ENCODE assay signal across 30 cellular contexts in genomic region chr1:224525411-224526040, GRCh38.
A peak's percentile ranks its signal among the peaks of the same experiment; 100 is the strongest.
DNase-seq lines count a peak whose midpoint lies in the region; ATAC-seq, FAIRE-seq and TF ChIP-seq lines count a peak whose summit lies in the region.
"Had no signal": no experiment of that assay in that cellular context is flagged by ENCODE, and none has a peak within 500 bp of the region (broad histone marks: within the 10 kb centered on the region; RNA-seq: fewer than 3 reads in every experiment).

No MANE protein-coding gene starts in this region.

- H3K27me3 Mint-ChIP-seq in activated CD4-positive, alpha-beta memory T cell treated with anti-CD3 and anti-CD28 coated beads, Interleukin-2, amount 10 ng/mL, durations not matched to agents 7 days and 5 days = no peaks in the 10 kb centered on the region
- H3K27me3 Mint-ChIP-seq: type B pancreatic cell had no signal

- no peaks in the 10 kb centered on the region for H3K79me2 ChIP-seq in K562 (ENCODE audit: control insufficient read depth, insufficient read depth, low read length)
- H3K79me2 ChIP-seq: hepatocyte had no signal

- no peak for TF ChIP-seq EP300 in K562 (IDR thresholded peaks at IDR 0.05; ENCODE audit: low read length)

- H3K4me3 ChIP-seq in IMR-90 (ENCODE audit: insufficient read depth, low read depth, low read length) (no peak overlapping the region), K562 (no peak overlapping the region)
- H3K4me3 ChIP-seq: BLaER1 treated with 17β-estradiol and CSF1 and Interleukin-3, amounts not matched to agents 10 nM and 100 nM; hepatocyte; left ventricle myocardium inferior; right lobe of liver had no signal

- CTCF ChIA-PET in IMR-90 (lab: Yijun Ruan, JAX) (interaction anchor here (1.1 to 2.2 kb wide), 2 partner anchors 12 to 326 kb away, joined by 6 read pairs; no protein-coding TSS in a partner anchor), K562 (lab: Yijun Ruan, JAX; ENCODE audit: low intra/inter-chr PET ratio) (no interaction called here)
- CTCF ChIA-PET in activated CD4-positive, alpha-beta memory T cell treated with anti-CD3 and anti-CD28 coated beads, Interleukin-2, amount 10 ng/mL, durations not matched to agents 7 days and 5 days (lab: Charles Lee) = interaction anchor here (1.2 to 3.8 kb wide), 3 partner anchors 9 to 326 kb away, joined by 3 to 14 read pairs (median 4); no protein-coding TSS in a partner anchor

- H3K27me3 ChIP-seq in IMR-90 (ENCODE audit: control insufficient read depth, insufficient read depth, low read length) (no peaks in the 10 kb centered on the region), K562 (ENCODE audit: control insufficient read depth in 2 of 2, insufficient read depth in 2 of 2, low read length in 2 of 2) (peaks cover 6 to 20% of the 10 kb centered on the region in 2 experiments; a peak in 4 of 5 replicates)
- H3K27me3 ChIP-seq: BLaER1 treated with 17β-estradiol and CSF1 and Interleukin-3, amounts not matched to agents 10 nM and 100 nM; hepatocyte; right lobe of liver had no signal

- H3K9me1 ChIP-seq in IMR-90 (ENCODE audit: insufficient read depth, low read length) (peaks cover 19% of the 10 kb centered on the region), K562 (ENCODE audit: control insufficient read depth, insufficient read depth, low read length) (no peaks in the 10 kb centered on the region)

- intact Hi-C loops in IMR-90 (cut with micrococcal nuclease) = no loop called here
- intact Hi-C loops in K562 (cut with micrococcal nuclease) = no loop called here

- no peak overlapping the region for H3K56ac ChIP-seq in IMR-90 (ENCODE audit: extremely low read depth, insufficient read depth, low read length)

- TF ChIP-seq RAD21 in IMR-90 (IDR thresholded peaks at IDR 0.05; ENCODE audit: low read length) (no peak), K562 (CRISPR knock-in tag; conservative IDR thresholded peaks at IDR 0.05 in 1 of 2, IDR thresholded peaks at IDR 0.05 in 1 of 2) (no peak)

- H3K9ac ChIP-seq in IMR-90 (ENCODE audit: low read depth, low read length) = no peak overlapping the region
- H3K9ac ChIP-seq in K562 (ENCODE audit: insufficient read depth in 1 of 2, low read depth in 2 of 2, low read length in 2 of 2) = no peak overlapping the region
- H3K9ac ChIP-seq: BLaER1 treated with 17β-estradiol and CSF1 and Interleukin-3, amounts not matched to agents 10 nM and 100 nM had no signal

- H3K23ac ChIP-seq in IMR-90 (ENCODE audit: low read depth, low read length) = peak overlapping the region; percentile 35; the same call in 1 of the 2 replicates

- dilution Hi-C loops in IMR-90 (cut with HindIII; ENCODE audit: low sequenced_read_pairs, unreplicated experiment) = no loop called here

- no peak overlapping the region for H3K4me2 ChIP-seq in IMR-90 (ENCODE audit: low read depth, low read length)
- no peak overlapping the region for H3K4me2 ChIP-seq in K562 (ENCODE audit: insufficient read depth, low read length)
- H3K4me2 ChIP-seq: hepatocyte had no signal

- WGBS in IMR-90 (ENCODE audit: extremely low coverage in 2 of 2, insufficient read length in 1 of 2), 2 experiments = no CpG with 5 or more reads among the region's 4 CpGs
- 16% methylated on average over 4 of the region's 4 CpGs for WGBS in K562 (ENCODE audit: insufficient coverage, low coverage, missing lambda C conversion rate)

- TF ChIP-seq CTCF in IMR-90 (conservative IDR thresholded peaks at IDR 0.05; ENCODE audit: low read depth, low read length) (no peak), K562 (IDR thresholded peaks at IDR 0.05 in 2 of 3, conservative IDR thresholded peaks at IDR 0.05 in 1 of 3; ENCODE audit: insufficient read depth in 2 of 3, low read depth in 1 of 3, low read length in 3 of 3) (no peak)

- no peaks in the 10 kb centered on the region for H3K9me3 Mint-ChIP-seq in activated CD4-positive, alpha-beta memory T cell treated with anti-CD3 and anti-CD28 coated beads, Interleukin-2, amount 10 ng/mL, durations not matched to agents 7 days and 5 days
- H3K9me3 Mint-ChIP-seq: activated CD4-positive, alpha-beta T cell treated with anti-CD3 and anti-CD28 coated beads, Interleukin-2, amount 10 ng/mL, durations not matched to agents 24 days and 14 days; activated T-cell treated with anti-CD3 and anti-CD28 coated beads, Interleukin-2, amount 50 U/mL, for 72 hours; stimulated activated effector memory CD8-positive, alpha-beta T cell treated with anti-CD3 and anti-CD28 coated beads, Interleukin-12 subunit alpha, Interleukin-12 subunit beta, amount 100 ng/mL, for 72 hours; type B pancreatic cell had no signal

- H2BK5ac ChIP-seq in IMR-90 (ENCODE audit: low read depth, low read length, poor library complexity, severe bottlenecking) = peak overlapping the region; percentile 15

- H4K20me1 ChIP-seq in IMR-90 (ENCODE audit: insufficient read depth, low read length) (no peaks in the 10 kb centered on the region), K562 (replicated peaks; ENCODE audit: control insufficient read depth, insufficient read depth, low read length) (no peaks in the 10 kb centered on the region)
- H4K20me1 ChIP-seq: BLaER1 treated with 17β-estradiol and CSF1 and Interleukin-3, amounts not matched to agents 10 nM and 100 nM had no signal

- peak overlapping the region; percentile 88; the same call in 2 of the 3 replicates for H2BK15ac ChIP-seq in IMR-90 (ENCODE audit: low read depth, low read length)

- H2AK5ac ChIP-seq in IMR-90 (ENCODE audit: low read depth, low read length) = peak overlapping the region; percentile 68

- H3K14ac ChIP-seq in IMR-90 (replicated peaks; ENCODE audit: low read depth, low read length) = peak overlapping the region; percentile 51

- H3K36me3 ChIP-seq in IMR-90 (ENCODE audit: control insufficient read depth, insufficient read depth, low read length) (no peaks in the 10 kb centered on the region), K562 (ENCODE audit: control insufficient read depth, insufficient read depth, low read length) (no peaks in the 10 kb centered on the region)
- H3K36me3 ChIP-seq: BLaER1 treated with 17β-estradiol and CSF1 and Interleukin-3, amounts not matched to agents 10 nM and 100 nM; left ventricle myocardium inferior; right lobe of liver had no signal

- H3K4me3 Mint-ChIP-seq in activated CD4-positive, alpha-beta memory T cell treated with anti-CD3 and anti-CD28 coated beads, Interleukin-2, amount 10 ng/mL, durations not matched to agents 7 days and 5 days = no peak overlapping the region
- H3K4me3 Mint-ChIP-seq: activated CD4-positive, alpha-beta T cell treated with anti-CD3 and anti-CD28 coated beads, Interleukin-2, amount 10 ng/mL, durations not matched to agents 24 days and 14 days; activated T-cell treated with anti-CD3 and anti-CD28 coated beads, Interleukin-2, amount 50 U/mL, for 72 hours; stimulated activated effector memory CD8-positive, alpha-beta T cell treated with anti-CD3 and anti-CD28 coated beads, Interleukin-12 subunit alpha, Interleukin-12 subunit beta, amount 100 ng/mL, for 72 hours; type B pancreatic cell had no signal

- POLR2A ChIA-PET in IMR-90 (lab: Charles Lee; ENCODE audit: unreplicated experiment) = no interaction called here
- POLR2A ChIA-PET in K562 (lab: Yijun Ruan, JAX) = interaction anchor here (0.6 kb wide), 1 partner anchor 230 kb away, joined by 3 read pairs; no protein-coding TSS in a partner anchor
- POLR2A ChIA-PET in activated CD4-positive, alpha-beta memory T cell treated with anti-CD3 and anti-CD28 coated beads, Interleukin-2, amount 10 ng/mL, durations not matched to agents 7 days and 5 days (lab: Charles Lee) = interaction anchor here (1.3 kb wide), 1 partner anchor 18 kb away, joined by 3 read pairs; no protein-coding TSS in a partner anchor

- H4K91ac ChIP-seq in IMR-90 (ENCODE audit: insufficient read depth, low read depth, low read length) = 0 out of 2 replicates have a peak overlapping the region, but pooled peaks have one; percentile 4

- peak overlapping the region; percentile 51; the same call in 1 of the 2 replicates for H4K5ac ChIP-seq in IMR-90 (ENCODE audit: low read depth, low read length)

- DNase-seq in Daoy (ENCODE audit: low read depth) (peak; percentile 92), IMR-90 (peak; percentile 39), K562 (ENCODE audit: extremely low read depth in 1 of 4, low spot score in 3 of 4) (no peak), kidney tubule cell (ENCODE audit: low spot score) (peak; percentile 79), nucleus accumbens (lab: John Stamatoyannopoulos, UW) (no peak), germinal center (ENCODE audit: low spot score) (no peak), NCI-H1048 (lab: John Stamatoyannopoulos, UW) (no peak)
- DNase-seq in activated CD4-positive, alpha-beta memory T cell treated with anti-CD3 and anti-CD28 coated beads, Interleukin-2, amount 10 ng/mL, durations not matched to agents 7 days and 5 days = no peak
- DNase-seq: activated CD4-positive, alpha-beta T cell treated with anti-CD3 and anti-CD28 coated beads, Interleukin-2, amount 10 ng/mL, durations not matched to agents 24 days and 14 days; activated naive CD4-positive, alpha-beta T cell; activated T-cell treated with anti-CD3 and anti-CD28 coated beads, Interleukin-2, amount 50 U/mL, for 72 hours; DMS79; effector CD4-positive, alpha-beta T cell; erythroblast; left ventricle myocardium inferior; MM.1S; NCI-H1436 treated with DMSO at 0.1 percent for 48 hours; NK-92 treated with Interleukin-12 subunit alpha and Interleukin-12 subunit beta, amount 100 ng/mL, for 24 hours; right lobe of liver; SIG-M5; stimulated activated CD4-positive, alpha-beta T cell treated with anti-CD3 and anti-CD28 coated beads, Interleukin-12 subunit alpha, Interleukin-12 subunit beta, amount 100 ng/mL, for 4 hours; stimulated activated CD4-positive, alpha-beta T cell treated with anti-CD3 and anti-CD28 coated beads, Interleukin-4, amount 100 ng/mL, for 24 hours had no signal

- no TSS peak for BruUV-seq in IMR-90 (replicated peaks; lab: Mats Ljungman, UMichigan)
- no TSS peak for BruUV-seq in K562 (replicated peaks; lab: Mats Ljungman, UMichigan)

- in situ Hi-C loops in IMR-90 (cut with MboI; ENCODE audit: low sequenced_read_pairs) = no loop called here
- in situ Hi-C loops in K562 (cut with MboI) = no loop called here

- H2AK9ac ChIP-seq in IMR-90 (replicated peaks; ENCODE audit: low read depth, low read length, poor library complexity) = peak overlapping the region; percentile 12

- H3K27ac Mint-ChIP-seq in activated CD4-positive, alpha-beta memory T cell treated with anti-CD3 and anti-CD28 coated beads, Interleukin-2, amount 10 ng/mL, durations not matched to agents 7 days and 5 days = no peak overlapping the region
- H3K27ac Mint-ChIP-seq: activated CD4-positive, alpha-beta T cell treated with anti-CD3 and anti-CD28 coated beads, Interleukin-2, amount 10 ng/mL, durations not matched to agents 24 days and 14 days; activated T-cell treated with anti-CD3 and anti-CD28 coated beads, Interleukin-2, amount 50 U/mL, for 72 hours; stimulated activated effector memory CD8-positive, alpha-beta T cell treated with anti-CD3 and anti-CD28 coated beads, Interleukin-12 subunit alpha, Interleukin-12 subunit beta, amount 100 ng/mL, for 72 hours; type B pancreatic cell had no signal

- no peaks in the 10 kb centered on the region for H3K4me1 Mint-ChIP-seq in activated CD4-positive, alpha-beta memory T cell treated with anti-CD3 and anti-CD28 coated beads, Interleukin-2, amount 10 ng/mL, durations not matched to agents 7 days and 5 days
- H3K4me1 Mint-ChIP-seq: activated CD4-positive, alpha-beta T cell treated with anti-CD3 and anti-CD28 coated beads, Interleukin-2, amount 10 ng/mL, durations not matched to agents 24 days and 14 days; stimulated activated effector memory CD8-positive, alpha-beta T cell treated with anti-CD3 and anti-CD28 coated beads, Interleukin-12 subunit alpha, Interleukin-12 subunit beta, amount 100 ng/mL, for 72 hours had no signal

- H3K27ac ChIP-seq in IMR-90 (ENCODE audit: insufficient read depth, low read length) (no peak overlapping the region), K562 (ENCODE audit: extremely low read depth, low read depth, low read length) (no peak overlapping the region)
- H3K27ac ChIP-seq: BLaER1 treated with 17β-estradiol and CSF1 and Interleukin-3, amounts not matched to agents 10 nM and 100 nM; hepatocyte; left ventricle myocardium inferior; right lobe of liver had no signal

- ATAC-seq in IMR-90 (ENCODE audit: low read depth) = no peak
- ATAC-seq in K562 = no peak
- ATAC-seq: activated T-cell treated with anti-CD3 and anti-CD28 coated beads, Interleukin-2, amount 50 U/mL, for 72 hours; Panc1; right lobe of liver; stimulated activated effector memory CD8-positive, alpha-beta T cell treated with anti-CD3 and anti-CD28 coated beads, Interleukin-12 subunit alpha, Interleukin-12 subunit beta, amount 100 ng/mL, for 72 hours had no signal

- H4K8ac ChIP-seq in IMR-90 (ENCODE audit: low read depth in 2 of 2, low read length in 2 of 2) = peak overlapping the region in 1 of 2 experiments; percentile 53; a peak in 2 of 4 replicates

- H3K18ac ChIP-seq in IMR-90 (ENCODE audit: low read depth, low read length) = peak overlapping the region; percentile 33; the same call in 1 of the 2 replicates

- H3K4me1 ChIP-seq in IMR-90 (ENCODE audit: control insufficient read depth, insufficient read depth, low read length) (peaks cover 13% of the 10 kb centered on the region), K562 (replicated peaks in 1 of 2; ENCODE audit: control insufficient read depth in 2 of 2, insufficient read depth in 2 of 2, low read length in 2 of 2) (peaks cover 5 to 14% of the 10 kb centered on the region in 2 experiments; a peak in 4 of 5 replicates)
- H3K4me1 ChIP-seq: left ventricle myocardium inferior, right lobe of liver had no signal

- no peaks in the 10 kb centered on the region for H3K36me3 Mint-ChIP-seq in activated CD4-positive, alpha-beta memory T cell treated with anti-CD3 and anti-CD28 coated beads, Interleukin-2, amount 10 ng/mL, durations not matched to agents 7 days and 5 days (ENCODE audit: low read depth)
- H3K36me3 Mint-ChIP-seq: stimulated activated effector memory CD8-positive, alpha-beta T cell treated with anti-CD3 and anti-CD28 coated beads, Interleukin-12 subunit alpha, Interleukin-12 subunit beta, amount 100 ng/mL, for 72 hours; type B pancreatic cell had no signal

- H2AFZ ChIP-seq in IMR-90 (replicated peaks; ENCODE audit: low read length, poor library complexity) (peak overlapping the region; percentile 27), K562 (ENCODE audit: low read depth, low read length) (no peak overlapping the region)
- H2AFZ ChIP-seq: hepatocyte had no signal

- H3K79me1 ChIP-seq in IMR-90 (ENCODE audit: low read depth in 1 of 2, low read length in 2 of 2) = no peaks in the 10 kb centered on the region; a peak in 1 of 4 replicates

- FAIRE-seq in K562 (lab: Jason Lieb, UNC) = no peak
- FAIRE-seq: bronchial epithelial cell, frontal cortex, H54 had no signal

- H2BK120ac ChIP-seq in IMR-90 (ENCODE audit: low read depth, low read length) = peak overlapping the region; percentile 74

- peak overlapping the region; percentile 68; the same call in 1 of the 2 replicates for H2BK20ac ChIP-seq in IMR-90 (ENCODE audit: low read depth, low read length)

- no peak for TF ChIP-seq POLR2A in IMR-90 (IDR thresholded peaks at IDR 0.05; ENCODE audit: low read depth, low read length)
- no peak for TF ChIP-seq POLR2A in K562 (conservative IDR thresholded peaks at IDR 0.05)

- peak overlapping the region; percentile 72 for H3K4ac ChIP-seq in IMR-90 (ENCODE audit: low read depth, low read length)

- no peaks in the 10 kb centered on the region for H3K9me3 ChIP-seq in IMR-90 (ENCODE audit: control insufficient read depth, insufficient read depth, low read length)
- H3K9me3 ChIP-seq in K562 (replicated peaks; ENCODE audit: control insufficient read depth, insufficient read depth, low read depth, low read length) = 0 out of 2 replicates have a peak, but pooled peaks cover 1% of the 10 kb centered on the region
- H3K9me3 ChIP-seq: left ventricle myocardium inferior, right lobe of liver had no signal

Comparison
In these comparisons a context has a peak if more than half of its experiments do, and no peak if none do; other contexts are left out.
1. DNase-seq: peak in Daoy (single experiment), IMR-90 (single experiment) and kidney tubule cell (single experiment); none in K562 (0 of 4), nucleus accumbens (0 of 56), germinal center (single experiment), activated CD4-positive, alpha-beta memory T cell treated with anti-CD3 and anti-CD28 coated beads, Interleukin-2, amount 10 ng/mL, durations not matched to agents 7 days and 5 days (single experiment) and NCI-H1048 (single experiment).